ENCODE assay signal across 8 cellular contexts in the genomic region with DNA sequence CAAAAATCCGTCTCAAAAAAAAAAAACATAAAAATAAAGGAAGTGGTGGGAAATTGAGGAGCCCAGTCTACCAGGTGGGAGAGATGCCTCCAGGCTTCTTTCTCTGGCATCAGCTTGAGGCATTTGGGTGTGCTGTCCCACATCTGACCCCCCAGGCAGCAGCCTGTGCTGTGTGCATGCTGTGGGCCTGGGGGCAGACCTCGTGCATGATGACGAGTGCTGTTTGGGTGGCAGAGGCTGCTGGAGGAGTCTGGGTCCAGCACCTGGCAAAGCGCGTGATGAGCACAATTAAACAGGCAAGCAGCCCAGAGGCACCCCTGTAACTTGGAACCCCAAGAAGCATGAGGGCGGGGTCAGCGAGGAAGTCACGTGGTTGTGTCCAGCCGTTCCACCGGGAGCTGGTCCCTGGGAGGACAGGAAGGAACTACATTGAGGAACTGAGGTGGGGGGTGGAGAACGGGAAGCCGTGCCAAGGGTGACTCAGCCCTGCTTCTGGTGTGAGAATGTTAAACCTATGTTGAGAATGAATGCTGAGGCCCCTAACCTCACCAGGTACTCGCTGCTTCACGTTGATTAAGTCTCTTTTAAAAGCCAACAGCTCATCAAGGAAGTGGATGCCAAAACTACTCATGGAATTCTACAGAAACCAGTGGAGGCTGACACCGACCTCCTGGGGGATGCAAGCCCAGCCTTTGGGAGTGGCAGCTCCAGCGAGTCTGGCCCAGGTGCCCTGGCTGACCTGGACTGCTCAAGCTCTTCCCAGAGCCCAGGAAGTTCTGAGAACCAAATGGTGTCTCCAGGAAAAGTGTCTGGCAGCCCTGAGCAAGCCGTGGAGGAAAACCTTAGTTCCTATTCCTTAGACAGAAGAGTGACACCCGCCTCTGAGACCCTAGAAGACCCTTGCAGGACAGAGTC. TPM values are rescaled to one million over a fixed set of nuclear protein-coding genes. Genes with fewer than 3 reads are reported as not detected.
A peak's percentile ranks its signal among the peaks of the same experiment; 100 is the strongest.
DNase-seq lines count a peak whose midpoint lies in the region; ATAC-seq and TF ChIP-seq lines count a peak whose summit lies in the region.

No MANE protein-coding gene starts in this region.

- in situ Hi-C loops in transverse colon (cut with MboI; ENCODE audit: low pct_ligation_motif_present in 1 of 4, low pct_unique_long_range_greater_than_20kb in 1 of 4, low sequenced_read_pairs in 3 of 4): no loop called here
- in situ Hi-C loops in HAP-1 (cut with MboI; ENCODE audit: low sequenced_read_pairs): no loop called here

- H3K4me3 ChIP-seq in transverse colon (no peak overlapping the region), HAP-1 (no peak overlapping the region)

- H3K27ac ChIP-seq in transverse colon: peak overlapping the region; percentile 39 to 53 (median 48)

- H3K36me3 ChIP-seq in transverse colon (no peaks in the 10 kb centered on the region), HAP-1 (replicated peaks) (peaks cover 92% of the 10 kb centered on the region)

- no peak overlapping the region for H3K4me3 Mint-ChIP-seq in WTC11

- intact Hi-C loops in left ventricle myocardium superior (cut with micrococcal nuclease) (no loop called here), transverse colon (cut with DNase I; ENCODE audit: low total_unique reads) (loop anchor here (2.0 kb wide), 1 partner anchor 33 kb away; no protein-coding TSS in a partner anchor)

- DNase-seq in NOMO-1 (lab: John Stamatoyannopoulos, UW; ENCODE audit: unreplicated experiment in 2 of 2) (peak; percentile 14 to 57), NOMO-1 treated with dmso at 0.1 percent for 144 hours (lab: John Stamatoyannopoulos, UW; ENCODE audit: unreplicated experiment) (no peak), WTC11 (ENCODE audit: low spot score) (no peak), left ventricle myocardium superior (peak; percentile 78), transverse colon (peak; percentile 54), NCI-H510A treated with DMSO at 0.1 percent for 48 hours (lab: John Stamatoyannopoulos, UW) (no peak), NCI-H748 treated with DMSO at 0.1 percent for 48 hours (lab: John Stamatoyannopoulos, UW) (no peak), HAP-1 (ENCODE audit: low spot score in 2 of 2) (no peak)

- peaks cover 18% of the 10 kb centered on the region for H3K4me1 Mint-ChIP-seq in WTC11

- POLR2A ChIA-PET in WTC11 (lab: Charles Lee): no interaction called here

- no peaks in the 10 kb centered on the region for H3K27me3 ChIP-seq in transverse colon
- no peaks in the 10 kb centered on the region for H3K27me3 ChIP-seq in HAP-1 (ENCODE audit: low read depth)

- no peaks in the 10 kb centered on the region for H3K27me3 Mint-ChIP-seq in WTC11 (ENCODE audit: low read depth)

- no peaks in the 10 kb centered on the region for H3K9me3 ChIP-seq in transverse colon
- H3K9me3 ChIP-seq in HAP-1: no peaks in the 10 kb centered on the region

- TF ChIP-seq CTCF in WTC11 (IDR thresholded peaks at IDR 0.05) (no peak), transverse colon (IDR thresholded peaks at IDR 0.05) (no peak)

- TF ChIP-seq POLR2A in transverse colon (IDR thresholded peaks at IDR 0.05): no peak

- ATAC-seq in WTC11: no peak
- ATAC-seq in left ventricle myocardium superior: peak; percentile 72

- CTCF ChIA-PET in WTC11 (lab: Charles Lee): interaction anchor here (0.6 to 1.6 kb wide), 5 partner anchors 15 to 125 kb away, joined by 3 to 5 read pairs (median 4); partner anchors contain the start of gene SLBP

- H3K4me1 ChIP-seq in transverse colon: peaks cover 0 to 24% (median 8%) of the 10 kb centered on the region in 4 donors
- H3K4me1 ChIP-seq in HAP-1: peaks cover 4% of the 10 kb centered on the region; the same call in 1 of the 2 replicates

- 69 to 70% methylated on average over 1 to 17 of the region's 18 CpGs for WGBS in transverse colon (ENCODE audit: low coverage in 1 of 2), 2 donors

- TF ChIP-seq EP300 in transverse colon (IDR thresholded peaks at IDR 0.05; ENCODE audit: low read depth): no peak

- no peaks in the 10 kb centered on the region for H3K9me3 Mint-ChIP-seq in WTC11

- peaks cover 77% of the 10 kb centered on the region for H3K36me3 Mint-ChIP-seq in WTC11

- H3K27ac Mint-ChIP-seq in WTC11: peak overlapping the region; percentile 38; the same call in 1 of the 2 replicates

TF ChIP-seq in WTC11, 78 proteins besides CTCF, POLR2A, EP300 and RAD21 (continues in another document):
- no peak for TF ChIP-seq ZNF671 (CRISPR knock-in tag; IDR thresholded peaks at IDR 0.05)
- TF ChIP-seq, protein P1, sequence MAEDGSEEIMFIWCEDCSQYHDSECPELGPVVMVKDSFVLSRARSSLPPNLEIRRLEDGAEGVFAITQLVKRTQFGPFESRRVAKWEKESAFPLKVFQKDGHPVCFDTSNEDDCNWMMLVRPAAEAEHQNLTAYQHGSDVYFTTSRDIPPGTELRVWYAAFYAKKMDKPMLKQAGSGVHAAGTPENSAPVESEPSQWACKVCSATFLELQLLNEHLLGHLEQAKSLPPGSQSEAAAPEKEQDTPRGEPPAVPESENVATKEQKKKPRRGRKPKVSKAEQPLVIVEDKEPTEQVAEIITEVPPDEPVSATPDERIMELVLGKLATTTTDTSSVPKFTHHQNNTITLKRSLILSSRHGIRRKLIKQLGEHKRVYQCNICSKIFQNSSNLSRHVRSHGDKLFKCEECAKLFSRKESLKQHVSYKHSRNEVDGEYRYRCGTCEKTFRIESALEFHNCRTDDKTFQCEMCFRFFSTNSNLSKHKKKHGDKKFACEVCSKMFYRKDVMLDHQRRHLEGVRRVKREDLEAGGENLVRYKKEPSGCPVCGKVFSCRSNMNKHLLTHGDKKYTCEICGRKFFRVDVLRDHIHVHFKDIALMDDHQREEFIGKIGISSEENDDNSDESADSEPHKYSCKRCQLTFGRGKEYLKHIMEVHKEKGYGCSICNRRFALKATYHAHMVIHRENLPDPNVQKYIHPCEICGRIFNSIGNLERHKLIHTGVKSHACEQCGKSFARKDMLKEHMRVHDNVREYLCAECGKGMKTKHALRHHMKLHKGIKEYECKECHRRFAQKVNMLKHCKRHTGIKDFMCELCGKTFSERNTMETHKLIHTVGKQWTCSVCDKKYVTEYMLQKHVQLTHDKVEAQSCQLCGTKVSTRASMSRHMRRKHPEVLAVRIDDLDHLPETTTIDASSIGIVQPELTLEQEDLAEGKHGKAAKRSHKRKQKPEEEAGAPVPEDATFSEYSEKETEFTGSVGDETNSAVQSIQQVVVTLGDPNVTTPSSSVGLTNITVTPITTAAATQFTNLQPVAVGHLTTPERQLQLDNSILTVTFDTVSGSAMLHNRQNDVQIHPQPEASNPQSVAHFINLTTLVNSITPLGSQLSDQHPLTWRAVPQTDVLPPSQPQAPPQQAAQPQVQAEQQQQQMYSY (CRISPR knock-in tag; IDR thresholded peaks at IDR 0.05): no peak
- no peak for TF ChIP-seq GTF2I (CRISPR knock-in tag; conservative IDR thresholded peaks at IDR 0.05)
- no peak for TF ChIP-seq NR1H2 (CRISPR knock-in tag; IDR thresholded peaks at IDR 0.05)
- TF ChIP-seq, protein P2, sequence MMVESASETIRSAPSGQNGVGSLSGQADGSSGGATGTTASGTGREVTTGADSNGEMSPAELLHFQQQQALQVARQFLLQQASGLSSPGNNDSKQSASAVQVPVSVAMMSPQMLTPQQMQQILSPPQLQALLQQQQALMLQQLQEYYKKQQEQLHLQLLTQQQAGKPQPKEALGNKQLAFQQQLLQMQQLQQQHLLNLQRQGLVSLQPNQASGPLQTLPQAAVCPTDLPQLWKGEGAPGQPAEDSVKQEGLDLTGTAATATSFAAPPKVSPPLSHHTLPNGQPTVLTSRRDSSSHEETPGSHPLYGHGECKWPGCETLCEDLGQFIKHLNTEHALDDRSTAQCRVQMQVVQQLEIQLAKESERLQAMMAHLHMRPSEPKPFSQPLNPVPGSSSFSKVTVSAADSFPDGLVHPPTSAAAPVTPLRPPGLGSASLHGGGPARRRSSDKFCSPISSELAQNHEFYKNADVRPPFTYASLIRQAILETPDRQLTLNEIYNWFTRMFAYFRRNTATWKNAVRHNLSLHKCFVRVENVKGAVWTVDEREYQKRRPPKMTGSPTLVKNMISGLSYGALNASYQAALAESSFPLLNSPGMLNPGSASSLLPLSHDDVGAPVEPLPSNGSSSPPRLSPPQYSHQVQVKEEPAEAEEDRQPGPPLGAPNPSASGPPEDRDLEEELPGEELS (CRISPR knock-in tag; IDR thresholded peaks at IDR 0.05): no peak
- TF ChIP-seq, protein P3, sequence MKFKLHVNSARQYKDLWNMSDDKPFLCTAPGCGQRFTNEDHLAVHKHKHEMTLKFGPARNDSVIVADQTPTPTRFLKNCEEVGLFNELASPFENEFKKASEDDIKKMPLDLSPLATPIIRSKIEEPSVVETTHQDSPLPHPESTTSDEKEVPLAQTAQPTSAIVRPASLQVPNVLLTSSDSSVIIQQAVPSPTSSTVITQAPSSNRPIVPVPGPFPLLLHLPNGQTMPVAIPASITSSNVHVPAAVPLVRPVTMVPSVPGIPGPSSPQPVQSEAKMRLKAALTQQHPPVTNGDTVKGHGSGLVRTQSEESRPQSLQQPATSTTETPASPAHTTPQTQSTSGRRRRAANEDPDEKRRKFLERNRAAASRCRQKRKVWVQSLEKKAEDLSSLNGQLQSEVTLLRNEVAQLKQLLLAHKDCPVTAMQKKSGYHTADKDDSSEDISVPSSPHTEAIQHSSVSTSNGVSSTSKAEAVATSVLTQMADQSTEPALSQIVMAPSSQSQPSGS (CRISPR knock-in tag; IDR thresholded peaks at IDR 0.05; ENCODE audit: borderline replicate concordance, low read depth): no peak

RNA-seq across cellular contexts. Expression of gene TACC3, which starts 6.1 kb away (rescaled TPM):
- total RNA-seq in WTC11 (2021) (161 to 207 TPM (median 165 TPM) in 3 replicates), left ventricle myocardium superior (6.4 TPM), transverse colon (100 to 1,000 TPM in 1 of 4 donors, 10 to 100 TPM in 1, 1 to 10 TPM in 2; 5.9 to 175 (median 23.1) TPM)

RNA-seq across cellular contexts. Expression of gene TMEM129, which starts 6.3 kb away (rescaled TPM):
- total RNA-seq in WTC11 (2021): 44.2 to 54.9 TPM (median 48.7 TPM) in 3 replicates
- total RNA-seq in left ventricle myocardium superior: 31.2 TPM
- total RNA-seq in transverse colon: 100 to 1,000 TPM in 1 of 4 donors, 10 to 100 TPM in 3; 66.1 to 116 (median 86.6) TPM

RNA-seq across cellular contexts. Expression of gene SLBP, which starts 15.3 kb away (rescaled TPM):
- total RNA-seq in WTC11 (2021) (36.4 to 40.2 TPM (median 36.9 TPM) in 3 replicates), left ventricle myocardium superior (14.3 TPM), transverse colon (10 to 100 TPM in 3 of 4 donors, 1 to 10 TPM in 1; 7.6 to 47.5 (median 31.6) TPM)

RNA-seq across cellular contexts. Expression of gene FAM53A, which starts 43.3 kb away (rescaled TPM):
- total RNA-seq in WTC11 (2021) (2.9 to 5.2 TPM (median 5.1 TPM) in 3 replicates), left ventricle myocardium superior (1.3 TPM), transverse colon (10 to 100 TPM in 1 of 4 donors, 1 to 10 TPM in 3; 1.4 to 32.9 (median 2.7) TPM)

Comparison
In these comparisons a context has a peak if more than half of its experiments do, and no peak if none do; other contexts are left out.
1. DNase-seq: peak in NOMO-1 (2 of 2), left ventricle myocardium superior (single experiment) and transverse colon (single experiment); none in NOMO-1 treated with dmso at 0.1 percent for 144 hours (single experiment), WTC11 (single experiment), NCI-H510A treated with DMSO at 0.1 percent for 48 hours (single experiment), NCI-H748 treated with DMSO at 0.1 percent for 48 hours (single experiment) and HAP-1 (0 of 2).